In the genomic region with DNA sequence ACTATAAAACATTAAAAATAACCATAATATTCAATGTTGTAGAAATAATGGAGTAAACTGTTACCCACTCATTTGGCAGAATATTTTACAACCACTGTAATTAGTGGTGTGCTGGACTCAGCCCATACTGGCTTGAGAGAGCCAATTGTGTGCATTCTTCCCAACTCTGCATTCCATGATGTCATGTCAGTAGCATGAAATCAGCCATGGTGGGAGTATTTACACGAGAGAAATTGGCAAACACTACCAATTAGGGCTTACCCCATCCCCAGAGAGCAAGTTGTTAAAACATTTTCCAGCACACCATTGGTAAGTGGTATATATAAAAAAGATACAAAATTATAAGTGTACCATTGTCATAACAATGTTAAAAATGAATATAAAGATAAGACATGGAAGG, we compare ENCODE assay signal across 17 cellular contexts. TPM values are rescaled to one million over a fixed set of nuclear protein-coding genes. Genes with fewer than 3 reads are reported as not detected.
A peak's percentile ranks its signal among the peaks of the same experiment; 100 is the strongest.
DNase-seq lines count a peak whose midpoint lies in the region; ATAC-seq and TF ChIP-seq lines count a peak whose summit lies in the region.
"Had no signal": no experiment of that assay in that cellular context is flagged by ENCODE, and none has a peak within 500 bp of the region (broad histone marks: within the 10 kb centered on the region; RNA-seq: fewer than 3 reads in every experiment).

No MANE protein-coding gene starts in this region.

- CTCF ChIA-PET in IMR-90 (lab: Yijun Ruan, JAX) = interaction anchor here (1.4 kb wide), 1 partner anchor 9 kb away, joined by 4 read pairs; no protein-coding TSS in a partner anchor

- 0 out of 3 replicates have a peak overlapping the region, but pooled peaks have one; percentile 29 for H2BK15ac ChIP-seq in IMR-90 (ENCODE audit: low read depth, low read length)

- 0 out of 2 replicates have a peak overlapping the region, but pooled peaks have one; percentile 13 for H3K18ac ChIP-seq in IMR-90 (ENCODE audit: low read depth, low read length)

- H4K20me1 ChIP-seq in IMR-90 (ENCODE audit: insufficient read depth, low read length) = no peaks in the 10 kb centered on the region
- H4K20me1 ChIP-seq: BLaER1 had no signal

- H2BK20ac ChIP-seq in IMR-90 (ENCODE audit: low read depth, low read length) = no peak overlapping the region

- peak; percentile 40 for DNase-seq in EL
- peak; percentile 39 for DNase-seq in IMR-90
- DNase-seq in fibroblast of peridontal ligament (ENCODE audit: extremely low read depth) = peak; percentile 58
- no peak for DNase-seq in SHP77 treated with DMSO at 0.1 percent for 48 hours (lab: John Stamatoyannopoulos, UW)
- DNase-seq in activated CD4-positive, CD25-positive, alpha-beta regulatory T cell treated with anti-CD3 and anti-CD28 coated beads, Interleukin-2, amount 50 U/mL, for 72 hours = no peak
- no peak for DNase-seq in activated CD4-positive, alpha-beta T cell treated with anti-CD3 and anti-CD28 coated beads for 4 hours
- DNase-seq: Caco-2; CD4-positive, CD25-positive, alpha-beta regulatory T cell; CD8-positive, alpha-beta T cell; DMS153; DND-41; GF-D8 had no signal

- in situ Hi-C loops in IMR-90 (cut with MboI; ENCODE audit: low sequenced_read_pairs) = no loop called here

- H2BK120ac ChIP-seq in IMR-90 (ENCODE audit: low read depth, low read length) = no peak overlapping the region

- H3K9me3 ChIP-seq in IMR-90 (ENCODE audit: control insufficient read depth, insufficient read depth, low read length) = peaks cover 5% of the 10 kb centered on the region
- H3K9me3 ChIP-seq: BLaER1, HAP-1 had no signal

- peak overlapping the region; percentile 61; the same call in 1 of the 2 replicates for H3K27ac ChIP-seq in IMR-90 (ENCODE audit: insufficient read depth, low read length)
- H3K27ac ChIP-seq: BLaER1, C4-2B had no signal

- no peaks in the 10 kb centered on the region for H3K27me3 ChIP-seq in IMR-90 (ENCODE audit: control insufficient read depth, insufficient read depth, low read length)
- H3K27me3 ChIP-seq: BLaER1 had no signal

- no peak for TF ChIP-seq CTCF in IMR-90 (conservative IDR thresholded peaks at IDR 0.05; ENCODE audit: low read depth, low read length)

- peak overlapping the region; percentile 83 for H2BK5ac ChIP-seq in IMR-90 (ENCODE audit: low read depth, low read length, poor library complexity, severe bottlenecking)

- H3K4me2 ChIP-seq in IMR-90 (ENCODE audit: low read depth, low read length) = no peak overlapping the region
- H3K4me2 ChIP-seq: BLaER1, GM23338 had no signal

- no peak overlapping the region for H3K4me3 ChIP-seq in IMR-90 (ENCODE audit: insufficient read depth, low read depth, low read length)
- H3K4me3 ChIP-seq: BLaER1, GM23338, HAP-1 had no signal

- no peak overlapping the region for H3K23ac ChIP-seq in IMR-90 (ENCODE audit: low read depth, low read length)

- H3K9ac ChIP-seq in IMR-90 (ENCODE audit: low read depth, low read length) = no peak overlapping the region
- H3K9ac ChIP-seq: BLaER1 had no signal

- BruUV-seq in IMR-90 (replicated peaks; lab: Mats Ljungman, UMichigan) = no TSS peak

- peaks cover 17% of the 10 kb centered on the region for H3K4me1 ChIP-seq in IMR-90 (ENCODE audit: control insufficient read depth, insufficient read depth, low read length)
- H3K4me1 ChIP-seq: BLaER1, Caco-2, HAP-1 had no signal

- H2AK9ac ChIP-seq in IMR-90 (replicated peaks; ENCODE audit: low read depth, low read length, poor library complexity) = no peak overlapping the region

- no peak overlapping the region for H4K91ac ChIP-seq in IMR-90 (ENCODE audit: insufficient read depth, low read depth, low read length)

- no peak overlapping the region for H4K5ac ChIP-seq in IMR-90 (ENCODE audit: low read depth, low read length)

- H3K14ac ChIP-seq in IMR-90 (replicated peaks; ENCODE audit: low read depth, low read length) = no peak overlapping the region

- WGBS in IMR-90 (ENCODE audit: extremely low coverage in 2 of 2, insufficient read length in 1 of 2), 2 experiments = no CpG with 5 or more reads among the region's 1 CpG

- 0 out of 2 replicates have a peak, but pooled peaks cover 6% of the 10 kb centered on the region for H3K9me1 ChIP-seq in IMR-90 (ENCODE audit: insufficient read depth, low read length)

- H3K79me1 ChIP-seq in IMR-90 (ENCODE audit: low read depth in 1 of 2, low read length in 2 of 2) = no peaks in the 10 kb centered on the region

- intact Hi-C loops in IMR-90 (cut with micrococcal nuclease) = no loop called here

- no peak for TF ChIP-seq RAD21 in IMR-90 (IDR thresholded peaks at IDR 0.05; ENCODE audit: low read length)

- POLR2A ChIA-PET in IMR-90 (lab: Charles Lee; ENCODE audit: unreplicated experiment) = no interaction called here

- no peak overlapping the region for H3K56ac ChIP-seq in IMR-90 (ENCODE audit: extremely low read depth, insufficient read depth, low read length)

- dilution Hi-C loops in IMR-90 (cut with HindIII; ENCODE audit: low sequenced_read_pairs, unreplicated experiment) = no loop called here

- H2AFZ ChIP-seq in IMR-90 (replicated peaks; ENCODE audit: low read length, poor library complexity) = no peak overlapping the region

- H2AK5ac ChIP-seq in IMR-90 (ENCODE audit: low read depth, low read length) = 0 out of 2 replicates have a peak overlapping the region, but pooled peaks have one; percentile 5

- ATAC-seq in IMR-90 (ENCODE audit: low read depth) = peak; percentile 6; the same call in 1 of the 2 replicates
- no peak for ATAC-seq in HG02970 (IDR thresholded peaks at IDR 0.05; ENCODE audit: low FRiP score, unreplicated experiment)
- ATAC-seq: CD8-positive, alpha-beta T cell; GM23338 had no signal

- no peak overlapping the region for H4K8ac ChIP-seq in IMR-90 (ENCODE audit: low read depth in 2 of 2, low read length in 2 of 2)

- no peaks in the 10 kb centered on the region for H3K36me3 ChIP-seq in IMR-90 (ENCODE audit: control insufficient read depth, insufficient read depth, low read length)
- H3K36me3 ChIP-seq: BLaER1, HAP-1 had no signal

- no peak for TF ChIP-seq POLR2A in IMR-90 (IDR thresholded peaks at IDR 0.05; ENCODE audit: low read depth, low read length)

- no peak overlapping the region for H3K4ac ChIP-seq in IMR-90 (ENCODE audit: low read depth, low read length)

TF ChIP-seq in IMR-90, 13 proteins besides CTCF, POLR2A, EP300 and RAD21:
- TF ChIP-seq FOS (IDR thresholded peaks at IDR 0.05; ENCODE audit: low read depth, low read length) (no peak), CHD1 (IDR thresholded peaks at IDR 0.05; ENCODE audit: low read depth, low read length) (no peak), NFE2L2 (IDR thresholded peaks at IDR 0.05; ENCODE audit: low read depth, low read length) (no peak), MAZ (IDR thresholded peaks at IDR 0.05; ENCODE audit: borderline replicate concordance, low read depth, low read length) (no peak), RFX5 (IDR thresholded peaks at IDR 0.05; ENCODE audit: low read depth, low read length) (no peak), SMC3 (IDR thresholded peaks at IDR 0.05; ENCODE audit: low read depth, low read length) (no peak), BHLHE40 (IDR thresholded peaks at IDR 0.05; ENCODE audit: low read depth, low read length) (no peak), CEBPB (IDR thresholded peaks at IDR 0.05; ENCODE audit: low read depth, low read length) (no peak)
- TF ChIP-seq, protein P1, sequence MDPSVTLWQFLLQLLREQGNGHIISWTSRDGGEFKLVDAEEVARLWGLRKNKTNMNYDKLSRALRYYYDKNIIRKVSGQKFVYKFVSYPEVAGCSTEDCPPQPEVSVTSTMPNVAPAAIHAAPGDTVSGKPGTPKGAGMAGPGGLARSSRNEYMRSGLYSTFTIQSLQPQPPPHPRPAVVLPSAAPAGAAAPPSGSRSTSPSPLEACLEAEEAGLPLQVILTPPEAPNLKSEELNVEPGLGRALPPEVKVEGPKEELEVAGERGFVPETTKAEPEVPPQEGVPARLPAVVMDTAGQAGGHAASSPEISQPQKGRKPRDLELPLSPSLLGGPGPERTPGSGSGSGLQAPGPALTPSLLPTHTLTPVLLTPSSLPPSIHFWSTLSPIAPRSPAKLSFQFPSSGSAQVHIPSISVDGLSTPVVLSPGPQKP (IDR thresholded peaks at IDR 0.05; ENCODE audit: borderline replicate concordance, low read depth, low read length) = no peak

RNA-seq across cellular contexts. Expression of gene QSOX1, which starts 19.1 kb away (rescaled TPM):
- total RNA-seq in IMR-90 (2012; rRNA removed) = 93.3 and 102 TPM in 2 replicates
- polyA plus RNA-seq in IMR-90 (2012; rRNA removed) = 765 and 791 TPM in 2 replicates
- polyA plus RNA-seq in IMR-90 (2012; cell fraction: cytosol; rRNA removed) = 1,392 and 1,573 TPM in 2 replicates
- 755 and 1,109 TPM in 2 replicates for polyA plus RNA-seq in IMR-90 (2012; cell fraction: nucleus; rRNA removed; ENCODE audit: low replicate concordance)

Comparison
In these comparisons a context has a peak if more than half of its experiments do, and no peak if none do; other contexts are left out.
1. DNase-seq: peak in EL (single experiment), IMR-90 (single experiment) and fibroblast of peridontal ligament (single experiment); none in SHP77 treated with DMSO at 0.1 percent for 48 hours (single experiment), activated CD4-positive, CD25-positive, alpha-beta regulatory T cell treated with anti-CD3 and anti-CD28 coated beads, Interleukin-2, amount 50 U/mL, for 72 hours (single experiment) and activated CD4-positive, alpha-beta T cell treated with anti-CD3 and anti-CD28 coated beads for 4 hours (0 of 2).